In the genomic region with DNA sequence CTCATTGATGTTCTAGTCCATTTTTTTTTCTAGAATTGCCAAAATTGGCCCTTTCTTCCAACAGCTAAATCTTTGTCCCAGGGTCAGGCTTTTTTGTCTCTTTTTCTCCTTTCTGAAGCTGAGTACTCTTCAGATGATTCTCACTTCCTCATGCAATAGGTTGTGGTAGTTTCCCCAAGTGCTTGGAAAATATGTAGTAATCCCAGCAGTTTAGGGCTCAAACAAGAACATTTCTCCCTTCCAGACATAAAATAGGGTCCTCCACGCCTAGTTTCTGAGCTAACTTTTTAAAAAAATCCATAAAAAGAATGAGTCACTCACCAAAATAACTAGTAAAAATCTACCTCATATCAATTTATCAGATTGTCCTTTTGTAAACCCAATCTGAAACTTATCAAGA, we compare ENCODE assay signal across 25 cellular contexts. TPM values are rescaled to one million over a fixed set of nuclear protein-coding genes. Genes with fewer than 3 reads are reported as not detected.
DNase-seq lines count a peak whose midpoint lies in the region; ATAC-seq and TF ChIP-seq lines count a peak whose summit lies in the region.
"Had no signal": no experiment of that assay in that cellular context is flagged by ENCODE, and none has a peak within 500 bp of the region (broad histone marks: within the 10 kb centered on the region; RNA-seq: fewer than 3 reads in every experiment).

No MANE protein-coding gene starts in this region.

- no peak overlapping the region for H3K27ac ChIP-seq in HEK293 (ENCODE audit: extremely low read depth, low read depth, low read length)
- H3K27ac ChIP-seq: epithelial cell of prostate, heart left ventricle, KMS-11, SJSA1 had no signal

- peaks cover 5% of the 10 kb centered on the region; the same call in 1 of the 2 replicates for H3K4me1 ChIP-seq in HEK293 (ENCODE audit: control insufficient read depth, insufficient read depth, low read length)
- H3K4me1 ChIP-seq: BE2C had no signal

- H3K4me3 ChIP-seq in HEK293 (ENCODE audit: low read depth, low read length) (no peak overlapping the region), fibroblast of villous mesenchyme (ENCODE audit: low read depth, low read length) (no peak overlapping the region)
- H3K4me3 ChIP-seq: heart left ventricle, SJSA1 had no signal

- ATAC-seq in HG03521 (IDR thresholded peaks at IDR 0.05; ENCODE audit: unreplicated experiment) = no peak
- ATAC-seq: activated CD4-positive, alpha-beta T cell treated with anti-CD3 and anti-CD28 coated beads for 36 hours; heart left ventricle; left colon; stimulated activated effector memory CD8-positive, alpha-beta T cell treated with anti-CD3 and anti-CD28 coated beads, Interleukin-12 subunit alpha, Interleukin-12 subunit beta, amount 100 ng/mL, for 72 hours had no signal

- DNase-seq in CD1c-positive myeloid dendritic cell (ENCODE audit: extremely low spot score) (peak; percentile 79), NOMO-1 treated with DMSO at 0.1 percent for 48 hours (lab: John Stamatoyannopoulos, UW; ENCODE audit: unreplicated experiment) (peak; percentile 69), fibroblast of villous mesenchyme (ENCODE audit: low read depth) (peak; percentile 53), NCI-H526 treated with DMSO at 0.1 percent for 48 hours (lab: John Stamatoyannopoulos, UW) (no peak), GM10266 (ENCODE audit: extremely low spot score) (no peak), NCI-H2171 (lab: John Stamatoyannopoulos, UW) (no peak)
- DNase-seq: activated CD4-positive, alpha-beta T cell treated with anti-CD3 and anti-CD28 coated beads for 36 hours; BE2C; COR-L47; DMS79; effector CD4-positive, alpha-beta T cell; GF-D8; heart left ventricle; left colon; naive B cell; NCI-H1694; NCI-H526; nucleus accumbens; stimulated activated CD4-positive, alpha-beta T cell treated with anti-CD3 and anti-CD28 coated beads, Interleukin-2, amount 100 ng/mL, for 48 hours had no signal

- H3K36me3 ChIP-seq in HEK293 (ENCODE audit: control insufficient read depth in 2 of 2, insufficient read depth in 1 of 2, low read length in 2 of 2) = no peaks in the 10 kb centered on the region
- H3K36me3 ChIP-seq: BE2C, heart left ventricle, SJSA1 had no signal

- no peak for TF ChIP-seq CTCF in HEK293 (tag by site-specific recombination; IDR thresholded peaks at IDR 0.05)
- TF ChIP-seq CTCF in fibroblast of villous mesenchyme (IDR thresholded peaks at IDR 0.05; ENCODE audit: insufficient read depth, low read depth, low read length) = no peak
- no peak for TF ChIP-seq CTCF in GM10266 (IDR thresholded peaks at IDR 0.05; ENCODE audit: control insufficient read depth, insufficient read depth, low read depth, missing control alignments)

- CTCF ChIA-PET in HEK293 (lab: Yijun Ruan, JAX) = interaction anchor here (0.6 to 1.3 kb wide), 3 partner anchors 92 to 282 kb away, joined by 3 to 4 read pairs (median 3); no protein-coding TSS in a partner anchor

- POLR2A ChIA-PET in HEK293 (lab: Yijun Ruan, JAX) = interaction anchor here (1.6 kb wide), 1 partner anchor 10 kb away, joined by 3 read pairs; the partner anchor contains the start of gene MCOLN3

- H3K9me3 ChIP-seq in HEK293 (ENCODE audit: control insufficient read depth, insufficient read depth, low read depth, low read length) = no peaks in the 10 kb centered on the region
- H3K9me3 ChIP-seq: BE2C, heart left ventricle, SJSA1 had no signal

TF ChIP-seq in HEK293, 187 proteins besides CTCF, POLR2A, EP300 and RAD21:
- TF ChIP-seq ZNF112 (tag by site-specific recombination; IDR thresholded peaks at IDR 0.05) = no peak
- TF ChIP-seq ZBTB6 (tag by site-specific recombination; IDR thresholded peaks at IDR 0.05) = no peak
- 0 out of 2 replicates have a peak, but pooled peaks have one; percentile 7 for TF ChIP-seq PRDM6 (tag by site-specific recombination; IDR thresholded peaks at IDR 0.05)
- TF ChIP-seq ZNF585B (tag by site-specific recombination; IDR thresholded peaks at IDR 0.05) = no peak

RNA-seq across cellular contexts. Expression of gene MCOLN3, which starts 10.0 kb away (rescaled TPM):
- 0.86 and 0.97 TPM in 2 replicates for total RNA-seq in fibroblast of villous mesenchyme

Comparison
In these comparisons a context has a peak if more than half of its experiments do, and no peak if none do; other contexts are left out.
1. DNase-seq: peak in CD1c-positive myeloid dendritic cell (single experiment), NOMO-1 treated with DMSO at 0.1 percent for 48 hours (single experiment) and fibroblast of villous mesenchyme (single experiment); none in NCI-H526 treated with DMSO at 0.1 percent for 48 hours (single experiment), GM10266 (single experiment) and NCI-H2171 (single experiment).